Comparison of ENCODE assay signal across 8 cellular contexts in genomic region chr2:39437522-39438296, GRCh38. TPM values are rescaled to one million over a fixed set of nuclear protein-coding genes. Genes with fewer than 3 reads are reported as not detected.
A peak's percentile ranks its signal among the peaks of the same experiment; 100 is the strongest.
DNase-seq lines count a peak whose midpoint lies in the region; ATAC-seq, FAIRE-seq and TF ChIP-seq lines count a peak whose summit lies in the region.

No MANE protein-coding gene starts in this region.

- H3K4me2 ChIP-seq in HepG2 (ENCODE audit: low read depth, low read length), result peak overlapping the region; percentile 91

- no peaks in the 10 kb centered on the region; the same call in 1 of the 2 replicates for H3K27me3 Mint-ChIP-seq in WTC11 (ENCODE audit: low read depth)

- ATAC-seq in WTC11, result no peak
- ATAC-seq in HepG2, result peak; percentile 48

- H2AFZ ChIP-seq in HepG2 (ENCODE audit: low read length), result no peak overlapping the region

- peaks cover 61% of the 10 kb centered on the region for H3K4me1 Mint-ChIP-seq in WTC11

- no peak for TF ChIP-seq CTCF in WTC11 (IDR thresholded peaks at IDR 0.05)
- TF ChIP-seq CTCF in HepG2 (CRISPR knock-in tag; IDR thresholded peaks at IDR 0.05), result no peak

- H3K9ac ChIP-seq in HepG2 (ENCODE audit: insufficient read depth, low read depth, low read length), result peak overlapping the region; percentile 92

- H3K79me2 ChIP-seq in HepG2 (ENCODE audit: insufficient read depth, low read length), result peaks cover 73% of the 10 kb centered on the region

- peak overlapping the region; percentile 80 for H3K4me3 Mint-ChIP-seq in WTC11

- peaks cover 6% of the 10 kb centered on the region for H3K9me3 Mint-ChIP-seq in WTC11

- peaks cover 6% of the 10 kb centered on the region; the same call in 1 of the 2 replicates for H3K9me3 ChIP-seq in HepG2 (ENCODE audit: low read length)

- H3K36me3 ChIP-seq in HepG2 (replicated peaks in 1 of 2; ENCODE audit: control insufficient read depth in 1 of 2, insufficient read depth in 2 of 2, low read length in 2 of 2), result no peaks in the 10 kb centered on the region

- no peak for TF ChIP-seq RAD21 in HepG2 (CRISPR knock-in tag; IDR thresholded peaks at IDR 0.05)

- H3K27ac Mint-ChIP-seq in WTC11, result 0 out of 2 replicates have a peak overlapping the region, but pooled peaks have one; percentile 16

- peaks cover 6% of the 10 kb centered on the region for H3K36me3 Mint-ChIP-seq in WTC11

- POLR2A ChIA-PET in WTC11 (lab: Charles Lee) (no interaction called here), HepG2 (lab: Yijun Ruan, JAX) (interaction anchor here (0.8 to 4.0 kb wide), 14 partner anchors 9 to 156 kb away, joined by 3 to 35 read pairs (median 4); no protein-coding TSS in a partner anchor)

- intact Hi-C loops in HepG2 (cut with micrococcal nuclease; ENCODE audit: unreplicated experiment), result loop anchor here (1.0 to 2.0 kb wide), 4 partner anchors 11 to 75 kb away; no protein-coding TSS in a partner anchor

- H3K27ac ChIP-seq in cingulate gyrus (ENCODE audit: low read depth, low read length) (peak overlapping the region; percentile 91), HepG2 (ENCODE audit: extremely low read length, insufficient read depth, low read length) (peak overlapping the region; percentile 94)

- FAIRE-seq in GM12892 (lab: Jason Lieb, UNC) (peak; percentile 83), HepG2 (lab: Jason Lieb, UNC) (peak; percentile 57)

- CTCF ChIA-PET in WTC11 (lab: Charles Lee), result interaction anchor here (0.7 to 1.7 kb wide), 3 partner anchors 32 to 292 kb away, joined by 3 to 5 read pairs (median 3); no protein-coding TSS in a partner anchor
- CTCF ChIA-PET in HepG2 (lab: Yijun Ruan, JAX; ENCODE audit: low intra/inter-chr PET ratio, low total read pairs), result no interaction called here

- peak overlapping the region; percentile 61 to 93 (median 92) for H3K4me3 ChIP-seq in HepG2 (replicated peaks in 1 of 3; ENCODE audit: insufficient read depth in 1 of 3, low read depth in 2 of 3, low read length in 3 of 3)

- TF ChIP-seq POLR2A in GM12892 (IDR thresholded peaks at IDR 0.05; ENCODE audit: low read depth, low read length) (no peak), HepG2 (IDR thresholded peaks at IDR 0.05; ENCODE audit: insufficient read depth in 1 of 2, low read depth in 2 of 2, low read length in 2 of 2) (peak in 1 of 2 experiments; percentile 63; a peak in 2 of 4 replicates)

- WGBS in HepG2 (ENCODE audit: low lambda C conversion rate), result under 1% methylated on average over 28 of the region's 28 CpGs

- H3K27me3 ChIP-seq in HepG2 (ENCODE audit: control insufficient read depth in 1 of 2, insufficient read depth in 2 of 2, low read length in 2 of 2), result no peaks in the 10 kb centered on the region; a peak in 1 of 5 replicates

- BruUV-seq in HepG2 (replicated peaks; lab: Mats Ljungman, UMichigan), result TSS peak; percentile 60

- H4K20me1 ChIP-seq in HepG2 (ENCODE audit: insufficient read depth, low read length), result peaks cover 25% of the 10 kb centered on the region

- DNase-seq in GM12892 (ENCODE audit: insufficient read length) (peak; percentile 29), HCEC 1CT (peak; percentile 58), NCI-H146 (lab: John Stamatoyannopoulos, UW) (peak; percentile 84), WTC11 (ENCODE audit: low spot score) (peak; percentile 19), HepG2 (ENCODE audit: low spot score) (peak; percentile 69), T1000 (lab: John Stamatoyannopoulos, UW) (no peak)
- DNase-seq in stimulated activated CD8-positive, alpha-beta memory T cell treated with anti-CD3 and anti-CD28 coated beads, Interleukin-4, amount 100 ng/mL, for 48 hours, result peak; percentile 60

- in situ Hi-C loops in HepG2 (cut with HindIII; ENCODE audit: extremely low pct_ligation_motif_present, low pct_unique_long_range_greater_than_20kb), result loop anchor here (5.0 kb wide), 1 partner anchor 65 kb away; no protein-coding TSS in a partner anchor

- TF ChIP-seq EP300 in HepG2 (IDR thresholded peaks at IDR 0.05; ENCODE audit: low read depth in 2 of 2, low read length in 2 of 2) (no peak), HepG2 (CRISPR knock-in tag; IDR thresholded peaks at IDR 0.05; ENCODE audit: borderline replicate concordance) (0 out of 2 replicates have a peak, but pooled peaks have one; percentile 12)

- H3K4me1 ChIP-seq in HepG2 (ENCODE audit: insufficient read depth, low read length), result peaks cover 53% of the 10 kb centered on the region

TF ChIP-seq in WTC11, 78 proteins besides CTCF, POLR2A, EP300 and RAD21 (continues in another document):
- TF ChIP-seq FOXJ3 (CRISPR knock-in tag; IDR thresholded peaks at IDR 0.05; ENCODE audit: borderline replicate concordance) (no peak), NR1H2 (CRISPR knock-in tag; IDR thresholded peaks at IDR 0.05) (no peak)
- TF ChIP-seq, protein P1, sequence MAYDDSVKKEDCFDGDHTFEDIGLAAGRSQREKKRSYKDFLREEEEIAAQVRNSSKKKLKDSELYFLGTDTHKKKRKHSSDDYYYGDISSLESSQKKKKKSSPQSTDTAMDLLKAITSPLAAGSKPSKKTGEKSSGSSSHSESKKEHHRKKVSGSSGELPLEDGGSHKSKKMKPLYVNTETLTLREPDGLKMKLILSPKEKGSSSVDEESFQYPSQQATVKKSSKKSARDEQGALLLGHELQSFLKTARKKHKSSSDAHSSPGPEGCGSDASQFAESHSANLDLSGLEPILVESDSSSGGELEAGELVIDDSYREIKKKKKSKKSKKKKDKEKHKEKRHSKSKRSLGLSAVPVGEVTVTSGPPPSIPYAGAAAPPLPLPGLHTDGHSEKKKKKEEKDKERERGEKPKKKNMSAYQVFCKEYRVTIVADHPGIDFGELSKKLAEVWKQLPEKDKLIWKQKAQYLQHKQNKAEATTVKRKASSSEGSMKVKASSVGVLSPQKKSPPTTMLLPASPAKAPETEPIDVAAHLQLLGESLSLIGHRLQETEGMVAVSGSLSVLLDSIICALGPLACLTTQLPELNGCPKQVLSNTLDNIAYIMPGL (CRISPR knock-in tag; IDR thresholded peaks at IDR 0.05), result no peak

TF ChIP-seq in HepG2, 621 proteins besides CTCF, POLR2A, EP300 and RAD21 (continues in another document):
- TF ChIP-seq CSRNP2 (CRISPR knock-in tag; conservative IDR thresholded peaks at IDR 0.05; ENCODE audit: low read depth) (no peak), KDM2A (CRISPR knock-in tag; IDR thresholded peaks at IDR 0.05; ENCODE audit: borderline replicate concordance, low read depth) (no peak), MED8 (CRISPR knock-in tag; IDR thresholded peaks at IDR 0.05; ENCODE audit: insufficient replicate concordance) (no peak), ZNF766 (CRISPR knock-in tag; IDR thresholded peaks at IDR 0.05; ENCODE audit: borderline replicate concordance) (no peak), SOX5 (CRISPR knock-in tag; IDR thresholded peaks at IDR 0.05; ENCODE audit: borderline replicate concordance) (no peak), ZNF136 (CRISPR knock-in tag; IDR thresholded peaks at IDR 0.05; ENCODE audit: low read depth) (0 out of 2 replicates have a peak, but pooled peaks have one; percentile 44), THRA (CRISPR knock-in tag; IDR thresholded peaks at IDR 0.05; ENCODE audit: borderline replicate concordance) (no peak), BRD4 (CRISPR knock-in tag; IDR thresholded peaks at IDR 0.05) (peak; percentile 22; the same call in 1 of the 2 replicates)

RNA-seq across cellular contexts. Expression of gene MAP4K3, which starts 0.6 kb away (rescaled TPM):
- 3.2 TPM for polyA plus RNA-seq in GM12892 (2012; ENCODE audit: missing spikeins)
- 51.6 to 73.2 TPM (median 65.2 TPM) in 3 replicates for total RNA-seq in WTC11 (2021)
- 45.9 and 49.6 TPM in 2 replicates for total RNA-seq in HepG2 (2016; rRNA removed; fragmentation: Illumina TruSeq; extraction: Trizol)
- total RNA-seq in HepG2 (2016; cell fraction: cytosol; rRNA removed; fragmentation: Illumina TruSeq; extraction: Trizol; ENCODE audit: low read depth), result 9.3 and 11.7 TPM in 2 replicates
- 46.7 and 48.9 TPM in 2 replicates for total RNA-seq in HepG2 (2016; cell fraction: insoluble cytoplasmic fraction; rRNA removed; fragmentation: Illumina TruSeq; extraction: Trizol)
- 17.7 and 20.9 TPM in 2 replicates for total RNA-seq in HepG2 (2016; cell fraction: membrane; rRNA removed; fragmentation: Illumina TruSeq; extraction: Trizol)
- 85.1 and 105 TPM in 2 replicates for total RNA-seq in HepG2 (2016; cell fraction: nucleus; rRNA removed; fragmentation: Illumina TruSeq; extraction: Trizol)
- 38.9 and 53.2 TPM in 2 replicates for polyA plus RNA-seq in HepG2 (2011; rRNA removed)
- polyA plus RNA-seq in HepG2 (2011; cell fraction: cytosol; rRNA removed), result 15.2 and 25.2 TPM in 2 replicates
- polyA plus RNA-seq in HepG2 (2011; cell fraction: nucleus; rRNA removed), result 42.0 and 43.8 TPM in 2 replicates
- 42.7 and 67.4 TPM in 2 replicates for polyA plus RNA-seq in HepG2 (2012)
- 3.1 and 3.5 TPM in 2 replicates for polyA plus RNA-seq in HepG2 (2016; cell fraction: cytosol; fragmentation: Illumina TruSeq; extraction: Trizol; ENCODE audit: low read depth)
- polyA plus RNA-seq in HepG2 (2016; cell fraction: insoluble cytoplasmic fraction; fragmentation: Illumina TruSeq; extraction: Trizol; ENCODE audit: low read depth), result 44.4 and 45.5 TPM in 2 replicates
- 8.1 and 8.9 TPM in 2 replicates for polyA plus RNA-seq in HepG2 (2016; cell fraction: membrane; fragmentation: Illumina TruSeq; extraction: Trizol; ENCODE audit: low read depth)
- polyA plus RNA-seq in HepG2 (2016; cell fraction: nucleus; fragmentation: Illumina TruSeq; extraction: Trizol; ENCODE audit: insufficient read depth, low read depth), result 91.5 and 93.7 TPM in 2 replicates
- polyA minus RNA-seq in HepG2 (2011; rRNA and poly(A)+ RNA removed; ENCODE audit: low replicate concordance), result 4.5 and 18.5 TPM in 2 replicates
- polyA minus RNA-seq in HepG2 (2011; cell fraction: cytosol; rRNA and poly(A)+ RNA removed), result 40.5 and 40.9 TPM in 2 replicates
- polyA minus RNA-seq in HepG2 (2011; cell fraction: nucleus; rRNA and poly(A)+ RNA removed), result 370 and 413 TPM in 2 replicates
